Comparison of ENCODE assay signal across 8 cellular contexts in the genomic region with DNA sequence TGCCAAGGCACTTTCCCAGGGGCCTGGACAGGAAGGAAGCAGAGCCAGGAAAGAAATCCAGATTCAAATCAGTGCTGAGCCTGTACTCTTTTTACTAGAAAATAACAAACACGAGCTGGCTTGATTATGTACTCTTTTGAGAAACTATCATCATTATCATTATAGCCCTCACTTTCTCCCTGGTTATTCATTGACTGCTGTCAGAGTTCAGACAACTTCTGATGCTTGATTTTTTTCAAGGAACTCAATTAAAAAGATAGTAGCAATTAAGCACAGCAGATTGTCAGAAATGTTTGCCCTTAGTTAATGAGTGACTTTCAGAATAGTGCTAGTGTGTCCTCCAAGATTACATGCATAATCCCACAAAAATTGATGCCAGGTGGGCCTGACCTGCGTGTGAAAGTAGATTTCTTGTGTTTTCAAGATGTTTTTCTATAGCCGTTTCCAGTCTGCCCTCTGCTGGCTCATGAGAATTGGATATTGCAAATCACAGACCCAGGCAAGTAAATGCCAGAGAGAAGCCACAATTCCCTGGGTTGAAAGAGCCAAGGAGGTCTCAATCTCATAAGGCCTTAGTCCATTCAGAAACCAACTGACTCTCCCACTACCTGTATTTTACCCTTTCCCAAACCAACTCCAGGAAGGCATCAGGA. TPM values are rescaled to one million over a fixed set of nuclear protein-coding genes. Genes with fewer than 3 reads are reported as not detected.
DNase-seq lines count a peak whose midpoint lies in the region; ATAC-seq, FAIRE-seq and TF ChIP-seq lines count a peak whose summit lies in the region.

No MANE protein-coding gene starts in this region.

- H3K9me3 ChIP-seq in astrocyte (ENCODE audit: insufficient read depth, low read depth, low read length) (no peaks in the 10 kb centered on the region), tibial nerve (no peaks in the 10 kb centered on the region)

- H3K9ac ChIP-seq in astrocyte (ENCODE audit: low read length) = no peak overlapping the region

- H3K36me3 ChIP-seq in astrocyte (ENCODE audit: insufficient read depth, low read length) (no peaks in the 10 kb centered on the region), tibial nerve (no peaks in the 10 kb centered on the region)

- TF ChIP-seq EP300 in tibial nerve (IDR thresholded peaks at IDR 0.05) = no peak

- no peaks in the 10 kb centered on the region for H3K4me1 Mint-ChIP-seq in astrocyte (ENCODE audit: low read depth, unreplicated experiment)
- no peaks in the 10 kb centered on the region for H3K4me1 Mint-ChIP-seq in nephron progenitor cell

- H3K79me2 ChIP-seq in astrocyte (ENCODE audit: insufficient read depth, low read length) = no peaks in the 10 kb centered on the region

- H3K36me3 Mint-ChIP-seq in astrocyte (ENCODE audit: low read depth, unreplicated experiment) (no peaks in the 10 kb centered on the region), nephron progenitor cell (ENCODE audit: low read depth) (no peaks in the 10 kb centered on the region)

- H3K27ac ChIP-seq in astrocyte (ENCODE audit: low read depth, low read length) (no peak overlapping the region), tibial nerve (no peak overlapping the region)

- H3K4me3 ChIP-seq in astrocyte (ENCODE audit: insufficient read depth, low read depth, low read length) (no peak overlapping the region), tibial nerve (no peak overlapping the region)

- no peak for TF ChIP-seq POLR2A in tibial nerve (IDR thresholded peaks at IDR 0.05)

- peak; percentile 82 for FAIRE-seq in astrocyte (lab: Jason Lieb, UNC)

- H3K27me3 Mint-ChIP-seq in astrocyte (ENCODE audit: low read depth, unreplicated experiment) (no peaks in the 10 kb centered on the region), nephron progenitor cell (ENCODE audit: low read depth, poor library complexity) (peaks cover 6% of the 10 kb centered on the region)

- H3K27me3 ChIP-seq in astrocyte (ENCODE audit: insufficient read depth, low read length) (no peaks in the 10 kb centered on the region), tibial nerve (no peaks in the 10 kb centered on the region)

- intact Hi-C loops in left cardiac atrium (cut with DNase I) = no loop called here

- WGBS in tibial nerve, 2 donors = 4 to 10% methylated on average over 3 of the region's 3 CpGs

- peak; percentile 4 for DNase-seq in HT-29 (ENCODE audit: low spot score)
- DNase-seq in astrocyte (ENCODE audit: low read depth) = no peak
- DNase-seq in nephron progenitor cell = peak; percentile 8
- DNase-seq in stimulated activated naive CD4-positive, alpha-beta T cell treated with Interleukin-2 at 50 U/mL for 16 hours (lab: John Stamatoyannopoulos, UW) = no peak
- DNase-seq in tibial nerve (ENCODE audit: low spot score in 2 of 2) = no peak
- DNase-seq in left cardiac atrium = no peak
- no peak for DNase-seq in stimulated activated naive CD8-positive, alpha-beta T cell treated with anti-CD3 and anti-CD28 coated beads, Interleukin-15, Interleukin-2, amounts not matched to agents 100 U/mL and 50 U/mL, for 24 hours

- H3K4me2 ChIP-seq in astrocyte (ENCODE audit: low read length) = no peak overlapping the region

- H3K27ac Mint-ChIP-seq in astrocyte (ENCODE audit: unreplicated experiment) (no peak overlapping the region), nephron progenitor cell (no peak overlapping the region)

- H4K20me1 ChIP-seq in astrocyte (ENCODE audit: insufficient read depth, low read length) = no peaks in the 10 kb centered on the region

- H3K4me3 Mint-ChIP-seq in astrocyte (ENCODE audit: unreplicated experiment) (no peak overlapping the region), nephron progenitor cell (no peak overlapping the region)

- H2AFZ ChIP-seq in astrocyte (ENCODE audit: low read depth, low read length) = no peak overlapping the region

- H3K9me3 Mint-ChIP-seq in astrocyte (ENCODE audit: unreplicated experiment) = no peaks in the 10 kb centered on the region
- H3K9me3 Mint-ChIP-seq in nephron progenitor cell = no peaks in the 10 kb centered on the region

- H3K4me1 ChIP-seq in astrocyte (ENCODE audit: insufficient read depth, low read length) (no peaks in the 10 kb centered on the region), tibial nerve (no peaks in the 10 kb centered on the region)

- peak; percentile 51 for TF ChIP-seq CTCF in GM12873 (IDR thresholded peaks at IDR 0.05; ENCODE audit: insufficient read depth, low read depth, low read length, missing control alignments)
- TF ChIP-seq CTCF in astrocyte (IDR thresholded peaks at IDR 0.05; ENCODE audit: insufficient read depth, low read depth, low read length) = peak; percentile 36
- TF ChIP-seq CTCF in nephron progenitor cell (IDR thresholded peaks at IDR 0.05) = peak; percentile 37
- TF ChIP-seq CTCF in tibial nerve (IDR thresholded peaks at IDR 0.05) = peak in 2 of 5 experiments; percentile 21 to 28

- no peak for ATAC-seq in left cardiac atrium
- no peak for ATAC-seq in stimulated activated naive CD8-positive, alpha-beta T cell treated with anti-CD3 and anti-CD28 coated beads, Interleukin-15, Interleukin-2, amounts not matched to agents 100 U/mL and 50 U/mL, for 24 hours

RNA-seq across cellular contexts. Expression of a gene that starts 14.3 kb away (rescaled TPM):
- total RNA-seq in HT-29 (2014; rRNA removed; shearing (Covaris generic)) = 4.1 and 7.9 TPM in 2 replicates
- total RNA-seq in astrocyte (12.1 and 12.8 TPM in 2 replicates), tibial nerve (10 to 100 TPM in 3 of 4 donors, 1 to 10 TPM in 1; 6.6 to 13.0 (median 10.7) TPM), left cardiac atrium (10 to 100 TPM; 30.1 to 33.2 TPM)

Comparison
In these comparisons a context has a peak if more than half of its experiments do, and no peak if none do; other contexts are left out.
1. DNase-seq: peak in HT-29 (single experiment) and nephron progenitor cell (single experiment); none in astrocyte (single experiment), stimulated activated naive CD4-positive, alpha-beta T cell treated with Interleukin-2 at 50 U/mL for 16 hours (single experiment), tibial nerve (0 of 2), left cardiac atrium (single experiment) and stimulated activated naive CD8-positive, alpha-beta T cell treated with anti-CD3 and anti-CD28 coated beads, Interleukin-15, Interleukin-2, amounts not matched to agents 100 U/mL and 50 U/mL, for 24 hours (single experiment).